ENCODE assay signal across 20 cellular contexts in genomic region chr22:20967697-20968201, GRCh38.
A peak's percentile ranks its signal among the peaks of the same experiment; 100 is the strongest.
DNase-seq lines count a peak whose midpoint lies in the region; ATAC-seq and TF ChIP-seq lines count a peak whose summit lies in the region.
"Had no signal": no experiment of that assay in that cellular context is flagged by ENCODE, and none has a peak within 500 bp of the region (broad histone marks: within the 10 kb centered on the region; RNA-seq: fewer than 3 reads in every experiment).

No MANE protein-coding gene starts in this region.

- DNase-seq in retina (peak; percentile 84), NCI-H128 (lab: John Stamatoyannopoulos, UW; ENCODE audit: unreplicated experiment) (no peak), HuH-7.5 (ENCODE audit: low spot score) (no peak)
- no peak for DNase-seq in activated T-cell treated with anti-CD3 and anti-CD28 coated beads, Interleukin-2, amount 50 U/mL, for 48 hours
- DNase-seq: activated CD4-positive, alpha-beta T cell treated with anti-CD3 and anti-CD28 coated beads for 36 hours; activated naive CD4-positive, alpha-beta T cell treated with anti-CD3 and anti-CD28 coated beads, Interleukin-2, amount 10 ng/mL, durations not matched to agents 7 days and 5 days; amniotic stem cell; CD4-positive, alpha-beta memory T cell; NCI-H1417; NCI-H2081; NCI-H226; Peyer's patch; psoas muscle; upper lobe of right lung had no signal

- H3K4me1 ChIP-seq in HEK293 (ENCODE audit: control insufficient read depth, insufficient read depth, low read length): no peaks in the 10 kb centered on the region
- H3K4me1 ChIP-seq: psoas muscle, upper lobe of right lung had no signal

- H3K27ac ChIP-seq in HEK293 (ENCODE audit: extremely low read depth, low read depth, low read length): no peak overlapping the region
- H3K27ac ChIP-seq in angular gyrus (ENCODE audit: low read depth, low read length): peak overlapping the region; percentile 70
- H3K27ac ChIP-seq: Peyer's patch, psoas muscle, SJSA1, upper lobe of right lung had no signal

- H3K4me3 ChIP-seq in HEK293 (ENCODE audit: low read depth, low read length) (no peak overlapping the region), iPS-18c (ENCODE audit: insufficient read depth, low read depth, low read length) (0 out of 2 replicates have a peak overlapping the region, but pooled peaks have one; percentile 20)
- H3K4me3 ChIP-seq: lung, Peyer's patch, psoas muscle, SJSA1, upper lobe of right lung had no signal

- CTCF ChIA-PET in HEK293 (lab: Yijun Ruan, JAX): interaction anchor here (0.7 to 1.9 kb wide), 5 partner anchors 8 to 101 kb away, joined by 3 to 8 read pairs (median 4); partner anchors contain the start of gene LZTR1

- no peaks in the 10 kb centered on the region for H3K9me3 ChIP-seq in HEK293 (ENCODE audit: control insufficient read depth, insufficient read depth, low read depth, low read length)
- no peaks in the 10 kb centered on the region for H3K9me3 ChIP-seq in iPS-18c (ENCODE audit: control insufficient read depth, insufficient read depth, low read length)
- H3K9me3 ChIP-seq: Peyer's patch, psoas muscle, SJSA1, upper lobe of right lung had no signal

- no peak for ATAC-seq in HG03442 (IDR thresholded peaks at IDR 0.05; ENCODE audit: unreplicated experiment)
- ATAC-seq: activated CD4-positive, alpha-beta T cell treated with anti-CD3 and anti-CD28 coated beads for 36 hours; psoas muscle had no signal

- no peaks in the 10 kb centered on the region for H3K36me3 ChIP-seq in HEK293 (ENCODE audit: control insufficient read depth in 2 of 2, insufficient read depth in 1 of 2, low read length in 2 of 2)
- H3K36me3 ChIP-seq: Peyer's patch, SJSA1, upper lobe of right lung had no signal

- TF ChIP-seq CTCF in HEK293 (tag by site-specific recombination; IDR thresholded peaks at IDR 0.05): no peak

- POLR2A ChIA-PET in HEK293 (lab: Yijun Ruan, JAX): interaction anchor here (3.4 kb wide), 1 partner anchor 15 kb away, joined by 19 read pairs; the partner anchor contains the start of gene LZTR1

TF ChIP-seq in HEK293, 187 proteins besides CTCF, POLR2A, EP300 and RAD21:
- TF ChIP-seq ZNF776 (tag by site-specific recombination; IDR thresholded peaks at IDR 0.05; ENCODE audit: borderline replicate concordance) (no peak), GFI1B (tag by site-specific recombination; IDR thresholded peaks at IDR 0.05) (no peak), ZNF16 (tag by site-specific recombination; IDR thresholded peaks at IDR 0.05; ENCODE audit: low read depth) (no peak), ZNF701 (tag by site-specific recombination; IDR thresholded peaks at IDR 0.05) (no peak), ZNF513 (tag by site-specific recombination; IDR thresholded peaks at IDR 0.05) (no peak), ZIC2 (tag by site-specific recombination; IDR thresholded peaks at IDR 0.05) (peak; percentile 68), ZNF138 (tag by site-specific recombination; IDR thresholded peaks at IDR 0.05; ENCODE audit: borderline replicate concordance) (no peak), ZNF324 (tag by site-specific recombination; IDR thresholded peaks at IDR 0.05) (no peak), KLF8 (tag by site-specific recombination; IDR thresholded peaks at IDR 0.05) (no peak), PRDM1 (tag by site-specific recombination; IDR thresholded peaks at IDR 0.05) (no peak), ZBTB6 (tag by site-specific recombination; IDR thresholded peaks at IDR 0.05) (peak; percentile 98), ZBTB20 (tag by site-specific recombination; IDR thresholded peaks at IDR 0.05) (no peak), GLIS2 (tag by site-specific recombination; IDR thresholded peaks at IDR 0.05) (peak; percentile 50; the same call in 1 of the 2 replicates), ZNF133 (tag by site-specific recombination; IDR thresholded peaks at IDR 0.05) (no peak), GLIS1 (tag by site-specific recombination; IDR thresholded peaks at IDR 0.05) (peak; percentile 55), ZNF416 (tag by site-specific recombination; IDR thresholded peaks at IDR 0.05) (no peak), ZBTB21 (tag by site-specific recombination; IDR thresholded peaks at IDR 0.05) (no peak), ZBTB48 (tag by site-specific recombination; IDR thresholded peaks at IDR 0.05) (no peak), ZNF670 (tag by site-specific recombination; IDR thresholded peaks at IDR 0.05; ENCODE audit: low read depth) (no peak)
- TF ChIP-seq, protein P1, sequence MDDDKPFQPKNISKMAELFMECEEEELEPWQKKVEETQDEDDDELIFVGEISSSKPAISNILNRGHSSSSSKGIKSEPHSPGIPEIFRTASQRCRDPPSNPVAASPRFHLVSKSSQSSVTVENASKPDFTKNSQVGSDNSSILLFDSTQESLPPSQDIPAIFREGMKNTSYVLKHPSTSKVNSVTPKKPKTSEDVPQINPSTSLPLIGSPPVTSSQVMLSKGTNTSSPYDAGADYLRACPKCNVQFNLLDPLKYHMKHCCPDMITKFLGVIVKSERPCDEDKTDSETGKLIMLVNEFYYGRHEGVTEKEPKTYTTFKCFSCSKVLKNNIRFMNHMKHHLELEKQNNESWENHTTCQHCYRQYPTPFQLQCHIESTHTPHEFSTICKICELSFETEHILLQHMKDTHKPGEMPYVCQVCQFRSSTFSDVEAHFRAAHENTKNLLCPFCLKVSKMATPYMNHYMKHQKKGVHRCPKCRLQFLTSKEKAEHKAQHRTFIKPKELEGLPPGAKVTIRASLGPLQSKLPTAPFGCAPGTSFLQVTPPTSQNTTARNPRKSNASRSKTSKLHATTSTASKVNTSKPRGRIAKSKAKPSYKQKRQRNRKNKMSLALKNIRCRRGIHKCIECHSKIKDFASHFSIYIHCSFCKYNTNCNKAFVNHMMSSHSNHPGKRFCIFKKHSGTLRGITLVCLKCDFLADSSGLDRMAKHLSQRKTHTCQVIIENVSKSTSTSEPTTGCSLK (tag by site-specific recombination; IDR thresholded peaks at IDR 0.05): no peak
